In genomic region chr6:156718647-156719394, GRCh38 we compare ENCODE assay signal across 10 cellular contexts. TPM values are rescaled to one million over a fixed set of nuclear protein-coding genes. Genes with fewer than 3 reads are reported as not detected.
DNase-seq lines count a peak whose midpoint lies in the region; ATAC-seq and TF ChIP-seq lines count a peak whose summit lies in the region.
"Had no signal": no experiment of that assay in that cellular context is flagged by ENCODE, and none has a peak within 500 bp of the region (broad histone marks: within the 10 kb centered on the region; RNA-seq: fewer than 3 reads in every experiment).

No MANE protein-coding gene starts in this region.

- peak overlapping the region; percentile 94 for H3K4me3 Mint-ChIP-seq in Caco-2 (ENCODE audit: unreplicated experiment)
- H3K4me3 Mint-ChIP-seq: neural crest cell had no signal

- intact Hi-C loops in Caco-2 (cut with micrococcal nuclease; ENCODE audit: unreplicated experiment) = loop anchor here (1.0 kb wide), 1 partner anchor 32 kb away; no protein-coding TSS in a partner anchor
- intact Hi-C loops in A673 (cut with micrococcal nuclease; ENCODE audit: unreplicated experiment) = no loop called here

- no peak overlapping the region for H3K27ac ChIP-seq in A673 (ENCODE audit: low read depth, low read length, poor library complexity, severe bottlenecking)

- CTCF ChIA-PET in Caco-2 (lab: Charles Lee) = no interaction called here
- CTCF ChIA-PET in A673 (lab: Charles Lee) = no interaction called here

- POLR2A ChIA-PET in Caco-2 (lab: Charles Lee) (no interaction called here), A673 (lab: Charles Lee; ENCODE audit: low non-redundant PET) (no interaction called here)

- no peaks in the 10 kb centered on the region for H3K9me3 Mint-ChIP-seq in Caco-2 (ENCODE audit: unreplicated experiment)
- H3K9me3 Mint-ChIP-seq: neural crest cell had no signal

- H3K27me3 Mint-ChIP-seq in Caco-2 (ENCODE audit: insufficient read depth, unreplicated experiment) = no peaks in the 10 kb centered on the region

- peaks cover 8% of the 10 kb centered on the region for H3K36me3 Mint-ChIP-seq in Caco-2 (ENCODE audit: insufficient read depth, unreplicated experiment)

- H3K27me3 ChIP-seq in Caco-2 (replicated peaks; ENCODE audit: control insufficient read depth, insufficient read depth, low read length) = no peaks in the 10 kb centered on the region
- no peaks in the 10 kb centered on the region for H3K27me3 ChIP-seq in A673 (replicated peaks; ENCODE audit: insufficient read depth, low read depth, low read length, poor library complexity)

- H3K27ac Mint-ChIP-seq in Caco-2 (ENCODE audit: unreplicated experiment) = peak overlapping the region; percentile 98

- peaks cover 19% of the 10 kb centered on the region for H3K4me1 Mint-ChIP-seq in Caco-2 (ENCODE audit: low read depth, unreplicated experiment)

- TF ChIP-seq CTCF in Caco-2 (IDR thresholded peaks at IDR 0.05; ENCODE audit: insufficient read depth in 1 of 2, low read depth in 1 of 2, low read length in 1 of 2, severe bottlenecking in 1 of 2, unreplicated experiment in 1 of 2) = no peak
- no peak for TF ChIP-seq CTCF in epithelial cell of esophagus (IDR thresholded peaks at IDR 0.05; ENCODE audit: insufficient read depth, low read depth, low read length, missing control alignments)
- TF ChIP-seq CTCF in A673 (conservative IDR thresholded peaks at IDR 0.05; ENCODE audit: low read depth, low read length) = no peak

- no peak for DNase-seq in Caco-2
- DNase-seq in NOMO-1 treated with DMSO at 0.1 percent for 48 hours (lab: John Stamatoyannopoulos, UW; ENCODE audit: unreplicated experiment) = peak; percentile 85
- peak; percentile 80 for DNase-seq in epithelial cell of esophagus (ENCODE audit: low read depth)
- DNase-seq in occipital lobe (lab: John Stamatoyannopoulos, UW) = peak; percentile 16
- no peak for DNase-seq in SKM-1 treated with dmso at 0.1 percent for 144 hours (lab: John Stamatoyannopoulos, UW; ENCODE audit: unreplicated experiment)
- DNase-seq in A673 (ENCODE audit: low spot score) = no peak
- DNase-seq: NCI-H1092 treated with DMSO at 0.1 percent for 48 hours had no signal

- H3K4me3 ChIP-seq in Caco-2 (ENCODE audit: low read depth, low read length) = peak overlapping the region; percentile 49
- H3K4me3 ChIP-seq in epithelial cell of esophagus (ENCODE audit: low read length) = no peak overlapping the region
- no peak overlapping the region for H3K4me3 ChIP-seq in A673 (ENCODE audit: low read depth, low read length, poor library complexity, severe bottlenecking)

- ATAC-seq in GM18520 (IDR thresholded peaks at IDR 0.05; ENCODE audit: unreplicated experiment) = no peak
- ATAC-seq in GM19328 (IDR thresholded peaks at IDR 0.05; ENCODE audit: unreplicated experiment) = no peak

- H3K36me3 ChIP-seq in Caco-2 (ENCODE audit: control insufficient read depth, insufficient read depth, low read length) (no peaks in the 10 kb centered on the region), A673 (ENCODE audit: insufficient read depth, low read length, poor library complexity, severe bottlenecking) (no peaks in the 10 kb centered on the region)

- BruUV-seq in Caco-2 (replicated peaks; lab: Mats Ljungman, UMichigan) = no TSS peak
- no TSS peak for BruUV-seq in A673 (replicated peaks; lab: Mats Ljungman, UMichigan)

- H3K9me3 ChIP-seq in Caco-2 (no peaks in the 10 kb centered on the region), A673 (ENCODE audit: low read depth, low read length, poor library complexity, severe bottlenecking) (no peaks in the 10 kb centered on the region)

- H3K4me1 ChIP-seq in Caco-2 (peaks cover 18% of the 10 kb centered on the region), A673 (ENCODE audit: insufficient read depth, low read length, poor library complexity, severe bottlenecking) (no peaks in the 10 kb centered on the region)

RNA-seq across cellular contexts. Expression of gene ARID1B, which starts 58.4 kb away (rescaled TPM):
- total RNA-seq in Caco-2 (2022) = 58.8 and 62.2 TPM in 2 replicates
- 95.8 TPM for total RNA-seq in occipital lobe
- total RNA-seq in A673 (2021) = 78.5 and 86.3 TPM in 2 replicates

Comparison
In these comparisons a context has a peak if more than half of its experiments do, and no peak if none do; other contexts are left out.
1. DNase-seq: peak in NOMO-1 treated with DMSO at 0.1 percent for 48 hours (single experiment), epithelial cell of esophagus (single experiment) and occipital lobe (single experiment); none in Caco-2 (0 of 2), SKM-1 treated with dmso at 0.1 percent for 144 hours (single experiment) and A673 (single experiment).